Comparison of ENCODE assay signal across 22 cellular contexts in genomic region chr3:66371432-66371831, GRCh38.
"Had no signal": no experiment of that assay in that cellular context is flagged by ENCODE, and none has a peak within 500 bp of the region (broad histone marks: within the 10 kb centered on the region; RNA-seq: fewer than 3 reads in every experiment).

No MANE protein-coding gene starts in this region.

- H3K4me1 Mint-ChIP-seq: activated naive CD8-positive, alpha-beta T cell treated with anti-CD3 and anti-CD28 coated beads, Interleukin-2, amount 10 ng/mL, durations not matched to agents 7 days and 5 days had no signal

- ATAC-seq: activated T-cell treated with anti-CD3 and anti-CD28 coated beads, Interleukin-2, amount 50 U/mL, for 4 hours; left lung; WTC11 had no signal

- H3K4me1 ChIP-seq: breast epithelium, left lung, parathyroid adenoma, upper lobe of left lung had no signal

- H3K27ac ChIP-seq: breast epithelium, left lung, parathyroid adenoma, upper lobe of left lung had no signal

- FAIRE-seq: endometrium had no signal

- H3K9me3 Mint-ChIP-seq: activated naive CD4-positive, alpha-beta T cell treated with anti-CD3 and anti-CD28 coated beads for 36 hours; activated naive CD8-positive, alpha-beta T cell treated with anti-CD3 and anti-CD28 coated beads, Interleukin-2, amount 10 ng/mL, durations not matched to agents 7 days and 5 days; activated T-cell treated with anti-CD3 and anti-CD28 coated beads, Interleukin-2, amount 50 U/mL, for 4 hours; nephron progenitor cell; WTC11 had no signal

- DNase-seq: activated CD8-positive, alpha-beta memory T cell treated with anti-CD3 and anti-CD28 coated beads for 24 hours; activated CD8-positive, alpha-beta memory T cell treated with anti-CD3 and anti-CD28 coated beads, Interleukin-2, amount 50 U/mL, for 4 hours; activated effector memory CD4-positive, alpha-beta T cell treated with Interleukin-2 at 50 U/mL for 16 hours; activated naive CD4-positive, alpha-beta T cell treated with anti-CD3 and anti-CD28 coated beads for 36 hours; activated naive CD8-positive, alpha-beta T cell treated with anti-CD3 and anti-CD28 coated beads, Interleukin-2, amount 10 ng/mL, durations not matched to agents 7 days and 5 days; activated T-cell treated with anti-CD3 and anti-CD28 coated beads, Interleukin-2, amount 50 U/mL, for 4 hours; amniotic stem cell; cerebellar nuclear complex; cortex of kidney; left lung; mammary epithelial cell; midbrain; nephron progenitor cell; stimulated activated CD4-positive, alpha-beta T cell treated with anti-CD3 and anti-CD28 coated beads, Interleukin-2, amount 100 ng/mL, for 48 hours; stimulated activated CD8-positive, alpha-beta memory T cell treated with anti-CD3 and anti-CD28 coated beads, Interleukin-4, amount 100 ng/mL, for 48 hours; stimulated activated naive CD4-positive, alpha-beta T cell treated with Interleukin-2 at 50 U/mL for 16 hours; T1000 had no signal

- H3K27me3 Mint-ChIP-seq: activated naive CD8-positive, alpha-beta T cell treated with anti-CD3 and anti-CD28 coated beads, Interleukin-2, amount 10 ng/mL, durations not matched to agents 7 days and 5 days had no signal

- H3K4me3 Mint-ChIP-seq: activated naive CD4-positive, alpha-beta T cell treated with anti-CD3 and anti-CD28 coated beads for 36 hours; activated naive CD8-positive, alpha-beta T cell treated with anti-CD3 and anti-CD28 coated beads, Interleukin-2, amount 10 ng/mL, durations not matched to agents 7 days and 5 days; activated T-cell treated with anti-CD3 and anti-CD28 coated beads, Interleukin-2, amount 50 U/mL, for 4 hours; nephron progenitor cell; WTC11 had no signal

- H3K9me3 ChIP-seq: breast epithelium, left lung, upper lobe of left lung had no signal

- H3K36me3 ChIP-seq: breast epithelium had no signal

- H3K27me3 ChIP-seq: breast epithelium, left lung, upper lobe of left lung had no signal

- H3K27ac Mint-ChIP-seq: activated naive CD8-positive, alpha-beta T cell treated with anti-CD3 and anti-CD28 coated beads, Interleukin-2, amount 10 ng/mL, durations not matched to agents 7 days and 5 days; nephron progenitor cell; WTC11 had no signal

- H3K4me3 ChIP-seq: breast epithelium, left lung, upper lobe of left lung had no signal
